ENCODE assay signal across 8 cellular contexts in genomic region chr21:46188226-46189212, GRCh38. TPM values are rescaled to one million over a fixed set of nuclear protein-coding genes. Genes with fewer than 3 reads are reported as not detected.
DNase-seq lines count a peak whose midpoint lies in the region; ATAC-seq and TF ChIP-seq lines count a peak whose summit lies in the region.

No MANE protein-coding gene starts in this region.

- no peaks in the 10 kb centered on the region for H3K9me3 ChIP-seq in colonic mucosa
- no peaks in the 10 kb centered on the region for H3K9me3 ChIP-seq in lower lobe of right lung
- H3K9me3 ChIP-seq in upper lobe of right lung = no peaks in the 10 kb centered on the region

- intact Hi-C loops in Calu3 (cut with micrococcal nuclease; ENCODE audit: unreplicated experiment) = no loop called here
- intact Hi-C loops in colonic mucosa (cut with DNase I) = no loop called here
- intact Hi-C loops in lower lobe of right lung (cut with DNase I) = no loop called here
- intact Hi-C loops in upper lobe of right lung (cut with DNase I) = no loop called here

- H3K4me3 ChIP-seq in colonic mucosa (no peak overlapping the region), lower lobe of right lung (no peak overlapping the region), upper lobe of right lung (no peak overlapping the region)

- TF ChIP-seq CTCF in Calu3 (IDR thresholded peaks at IDR 0.05; ENCODE audit: unreplicated experiment) (no peak), colonic mucosa (IDR thresholded peaks at IDR 0.05) (no peak), lower lobe of right lung (IDR thresholded peaks at IDR 0.05) (no peak), upper lobe of right lung (IDR thresholded peaks at IDR 0.05) (no peak)

- peak overlapping the region; percentile 2 for H3K27ac ChIP-seq in colonic mucosa
- H3K27ac ChIP-seq in lower lobe of right lung = peak overlapping the region; percentile 83
- peak overlapping the region; percentile 73 for H3K27ac ChIP-seq in upper lobe of right lung

- no peak overlapping the region for H3K4me3 Mint-ChIP-seq in Calu3 (ENCODE audit: low read depth, unreplicated experiment)

- H3K27ac Mint-ChIP-seq in Calu3 (ENCODE audit: unreplicated experiment) = no peak overlapping the region

- H3K36me3 Mint-ChIP-seq in Calu3 (ENCODE audit: insufficient read depth, unreplicated experiment) = peaks cover 32% of the 10 kb centered on the region

- H3K9me3 Mint-ChIP-seq in Calu3 (ENCODE audit: low read depth, unreplicated experiment) = no peaks in the 10 kb centered on the region

- no TSS peak for BruUV-seq in Calu3 (replicated peaks; lab: Mats Ljungman, UMichigan)

- H3K27me3 Mint-ChIP-seq in Calu3 (ENCODE audit: unreplicated experiment) = no peaks in the 10 kb centered on the region

- H3K27me3 ChIP-seq in colonic mucosa = no peaks in the 10 kb centered on the region
- H3K27me3 ChIP-seq in lower lobe of right lung (ENCODE audit: low read depth) = no peaks in the 10 kb centered on the region
- no peaks in the 10 kb centered on the region for H3K27me3 ChIP-seq in upper lobe of right lung

- H3K36me3 ChIP-seq in colonic mucosa = no peaks in the 10 kb centered on the region
- peaks cover 35% of the 10 kb centered on the region for H3K36me3 ChIP-seq in lower lobe of right lung
- H3K36me3 ChIP-seq in upper lobe of right lung = peaks cover 28% of the 10 kb centered on the region

- peaks cover 16% of the 10 kb centered on the region for H3K4me1 Mint-ChIP-seq in Calu3 (ENCODE audit: low read depth, unreplicated experiment)

- DNase-seq in Calu3 = peak; percentile 29
- DNase-seq in NCI-H2107 treated with DMSO at 0.1 percent for 48 hours (lab: John Stamatoyannopoulos, UW; ENCODE audit: unreplicated experiment) = peak; percentile 44
- peak; percentile 34 for DNase-seq in colonic mucosa
- DNase-seq in lower lobe of right lung = no peak
- DNase-seq in upper lobe of right lung = peak; percentile 58
- DNase-seq in SKM-1 (lab: John Stamatoyannopoulos, UW; ENCODE audit: unreplicated experiment) = no peak
- no peak for DNase-seq in DMS79 (lab: John Stamatoyannopoulos, UW)
- no peak for DNase-seq in activated CD4-positive, alpha-beta T cell treated with anti-CD3 and anti-CD28 coated beads for 4 hours

- no peaks in the 10 kb centered on the region for H3K4me1 ChIP-seq in colonic mucosa
- H3K4me1 ChIP-seq in lower lobe of right lung = peaks cover 7% of the 10 kb centered on the region
- peaks cover 3% of the 10 kb centered on the region for H3K4me1 ChIP-seq in upper lobe of right lung

- peak in 1 of 2 donors; percentile 19 for ATAC-seq in lower lobe of right lung
- peak; percentile 38 for ATAC-seq in upper lobe of right lung

- CTCF ChIA-PET in Calu3 (lab: Charles Lee) = no interaction called here

- no peak overlapping the region for H3K9ac ChIP-seq in colonic mucosa (ENCODE audit: low read depth in 2 of 2, low read length in 2 of 2)

RNA-seq across cellular contexts. Expression of gene SPATC1L, which starts 4.3 kb away (rescaled TPM):
- total RNA-seq in Calu3 (2022) = 4.4 and 5.5 TPM in 2 replicates
- 1 to 10 TPM; 6.2 to 6.9 TPM for total RNA-seq in colonic mucosa
- total RNA-seq in lower lobe of right lung = 8.6 TPM
- 4.7 TPM for total RNA-seq in upper lobe of right lung

RNA-seq across cellular contexts. Expression of gene FTCD, which starts 33.1 kb away (rescaled TPM):
- total RNA-seq in Calu3 (2022) = 0.31 and 1.3 TPM in 2 replicates
- total RNA-seq in colonic mucosa = 1 to 10 TPM in 1 of 2 donors, under 1 TPM in 1; 0.45 to 4.2 TPM
- total RNA-seq in lower lobe of right lung = 1.5 TPM
- total RNA-seq in upper lobe of right lung = 0.46 TPM

RNA-seq across cellular contexts. Expression of gene LSS, which starts 40.1 kb away (rescaled TPM):
- total RNA-seq in Calu3 (2022) = 53.3 and 55.1 TPM in 2 replicates
- total RNA-seq in colonic mucosa = 100 to 1,000 TPM in 1 of 2 donors, 10 to 100 TPM in 1; 78.2 to 142 TPM
- 91.0 TPM for total RNA-seq in lower lobe of right lung
- total RNA-seq in upper lobe of right lung = 108 TPM

Comparison
In these comparisons a context has a peak if more than half of its experiments do, and no peak if none do; other contexts are left out.
1. DNase-seq: peak in Calu3 (single experiment), NCI-H2107 treated with DMSO at 0.1 percent for 48 hours (single experiment), colonic mucosa (single experiment) and upper lobe of right lung (single experiment); none in lower lobe of right lung (single experiment), SKM-1 (single experiment), DMS79 (single experiment) and activated CD4-positive, alpha-beta T cell treated with anti-CD3 and anti-CD28 coated beads for 4 hours (0 of 2).
2. H3K27ac ChIP-seq: peak in every context shown above with its lines; median percentile 83 in lower lobe of right lung; 73 in upper lobe of right lung; 2 in colonic mucosa.